In genomic region chr1:157098987-157099632, GRCh38 we compare ENCODE assay signal across 9 cellular contexts. TPM values are rescaled to one million over a fixed set of nuclear protein-coding genes. Genes with fewer than 3 reads are reported as not detected.
"Had no signal": no experiment of that assay in that cellular context is flagged by ENCODE, and none has a peak within 500 bp of the region (broad histone marks: within the 10 kb centered on the region; RNA-seq: fewer than 3 reads in every experiment).

No MANE protein-coding gene starts in this region.

RNA-seq across cellular contexts. Expression of gene ETV3L, which starts 0.5 kb away (rescaled TPM):
- total RNA-seq: activated B cell treated with CpG ODN at 0.5 μM for 24 hours; activated CD4-positive, alpha-beta memory T cell treated with anti-CD3 and anti-CD28 coated beads, Interleukin-2, amount 10 ng/mL, durations not matched to agents 7 days and 5 days; ascending aorta; body of pancreas; bronchial epithelial cell; MCF 10A; PC-3; SJSA1; T-helper 1 cell treated with Interleukin-12 subunit alpha and Interleukin-12 subunit beta and Interleukin-4 antibody, amounts not matched to agents 30 ng/mL and 1 ng/mL, for 36 hours had no signal
